ENCODE assay signal across 7 cellular contexts in the genomic region with DNA sequence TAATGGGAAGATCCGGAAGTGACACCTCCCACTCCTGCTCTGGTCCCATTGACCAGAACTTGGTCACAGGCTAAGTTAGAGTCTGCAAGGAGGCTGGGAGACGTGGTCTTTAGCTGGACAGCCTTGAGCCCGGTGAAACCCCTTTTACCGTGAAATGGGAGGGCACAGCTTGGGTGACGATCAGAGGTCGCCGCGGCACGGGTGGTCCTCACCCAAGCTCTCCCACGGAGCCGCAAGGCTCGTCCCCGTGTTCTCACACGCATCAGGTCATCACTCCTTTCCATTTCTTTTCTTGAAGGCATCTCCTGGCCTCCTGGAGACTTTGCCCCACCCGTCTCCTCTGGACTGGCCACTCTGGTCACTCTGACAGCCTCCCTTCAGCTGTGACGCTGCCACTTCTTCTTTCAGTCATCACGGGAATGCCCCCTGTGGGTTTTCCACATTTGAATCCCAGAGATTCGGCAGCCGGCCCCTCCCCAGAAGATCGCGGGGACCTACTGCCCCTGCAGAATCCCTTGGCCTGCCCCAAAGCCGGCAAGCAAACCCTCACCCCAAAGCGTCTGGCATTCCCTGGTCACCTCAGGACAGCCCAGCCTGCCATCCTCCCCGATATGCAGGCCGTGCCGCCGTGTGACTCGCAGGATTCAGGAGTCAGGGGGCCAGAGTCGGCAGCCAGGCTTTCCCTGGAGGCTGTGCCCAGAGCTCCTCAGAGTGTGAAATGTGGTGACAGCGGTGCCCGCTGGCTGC. TPM values are rescaled to one million over a fixed set of nuclear protein-coding genes. Genes with fewer than 3 reads are reported as not detected.
DNase-seq lines count a peak whose midpoint lies in the region; ATAC-seq and TF ChIP-seq lines count a peak whose summit lies in the region.

No MANE protein-coding gene starts in this region.

- TF ChIP-seq CTCF in LNCaP clone FGC (IDR thresholded peaks at IDR 0.05; ENCODE audit: control insufficient read depth, extremely low read depth, insufficient read depth) (no peak), right lobe of liver (IDR thresholded peaks at IDR 0.05) (no peak), tibial artery (IDR thresholded peaks at IDR 0.05) (no peak)

- H3K4me3 ChIP-seq in LNCaP clone FGC (ENCODE audit: low read depth, low read length), result peak overlapping the region; percentile 15; the same call in 1 of the 2 replicates
- peak overlapping the region; percentile 31 to 38 (median 32) for H3K4me3 ChIP-seq in right lobe of liver
- H3K4me3 ChIP-seq in tibial artery, result peak overlapping the region; percentile 19 to 22

- H3K27ac ChIP-seq in right lobe of liver (peak overlapping the region; percentile 26 to 87 (median 47)), tibial artery (no peak overlapping the region)

- intact Hi-C loops in right lobe of liver (cut with DNase I) (loop anchor here in 1 of 2 donors (10.0 kb wide), 1 partner anchor 299 kb away; no protein-coding TSS in a partner anchor), tibial artery (cut with DNase I; ENCODE audit: low total_unique reads) (no loop called here)

- H3K27me3 ChIP-seq in right lobe of liver (no peaks in the 10 kb centered on the region), tibial artery (peaks cover 0 to 70% of the 10 kb centered on the region in 2 donors)

- 40% methylated on average over 10 of the region's 31 CpGs for WGBS in right lobe of liver (ENCODE audit: insufficient coverage, low coverage, low lambda C conversion rate, missing lambda C conversion rate)

- DNase-seq in LNCaP clone FGC (ENCODE audit: low read depth) (no peak), dermis blood vessel endothelial cell (peak; percentile 59), right lobe of liver (peak in 1 of 3 donors; percentile 35), tibial artery (peak; percentile 27 to 65), NCI-H2227 treated with DMSO at 0.1 percent for 48 hours (lab: John Stamatoyannopoulos, UW) (no peak)
- DNase-seq in activated CD4-positive, alpha-beta T cell treated with anti-CD3 and anti-CD28 coated beads, Interleukin-2, amount 50 U/mL, for 1 hour, result no peak

- H3K36me3 ChIP-seq in right lobe of liver (no peaks in the 10 kb centered on the region), tibial artery (no peaks in the 10 kb centered on the region)

- ATAC-seq in right lobe of liver (peak in 1 of 4 donors; percentile 1), HG03025 (IDR thresholded peaks at IDR 0.05; ENCODE audit: low FRiP score, unreplicated experiment) (no peak)

- no peaks in the 10 kb centered on the region for H3K9me3 ChIP-seq in right lobe of liver
- no peaks in the 10 kb centered on the region for H3K9me3 ChIP-seq in tibial artery

- H3K4me1 ChIP-seq in right lobe of liver (peaks cover 0 to 11% (median 4%) of the 10 kb centered on the region in 4 donors), tibial artery (peaks cover 0 to 14% (median 11%) of the 10 kb centered on the region in 4 donors)

- no peak for TF ChIP-seq POLR2A in right lobe of liver (IDR thresholded peaks at IDR 0.05)

RNA-seq across cellular contexts. Expression of a gene that starts 18.9 kb away (rescaled TPM):
- total RNA-seq in dermis blood vessel endothelial cell (571 and 768 TPM in 2 replicates), right lobe of liver (10 to 100 TPM; 26.7 to 54.2 (median 45.8) TPM)

RNA-seq across cellular contexts. Expression of a gene that starts 43.5 kb away (rescaled TPM):
- total RNA-seq in dermis blood vessel endothelial cell (46.1 and 62.6 TPM in 2 replicates), right lobe of liver (100 to 1,000 TPM; 117 to 379 (median 184) TPM)

Comparison
In these comparisons a context has a peak if more than half of its experiments do, and no peak if none do; other contexts are left out.
1. DNase-seq: peak in dermis blood vessel endothelial cell (single experiment) and tibial artery (2 of 2); none in LNCaP clone FGC (single experiment), activated CD4-positive, alpha-beta T cell treated with anti-CD3 and anti-CD28 coated beads, Interleukin-2, amount 50 U/mL, for 1 hour (single experiment) and NCI-H2227 treated with DMSO at 0.1 percent for 48 hours (single experiment).
2. H3K27ac ChIP-seq: peak in right lobe of liver (3 of 3); none in tibial artery (0 of 2).
3. RNA of a gene that starts 18.9 kb away (total RNA-seq): 571 to 768 TPM in dermis blood vessel endothelial cell; 26.7 to 54.2 TPM in right lobe of liver; every median in the first group is over 10 times any median in the second.
4. Peak in every context shown above with its lines, with median percentiles within 50 percentile points of each other: H3K4me3 ChIP-seq.